9 cellular contexts compared by ENCODE assay signal in genomic region chr19:45137179-45137761, GRCh38. TPM values are rescaled to one million over a fixed set of nuclear protein-coding genes. Genes with fewer than 3 reads are reported as not detected.
DNase-seq lines count a peak whose midpoint lies in the region; ATAC-seq and TF ChIP-seq lines count a peak whose summit lies in the region.
"Had no signal": no experiment of that assay in that cellular context is flagged by ENCODE, and none has a peak within 500 bp of the region (broad histone marks: within the 10 kb centered on the region; RNA-seq: fewer than 3 reads in every experiment).

No MANE protein-coding gene starts in this region.

- H3K4me3 ChIP-seq in WERI-Rb-1 (ENCODE audit: low read depth, low read length) = no peak overlapping the region
- H3K4me3 ChIP-seq: left lung had no signal

- ATAC-seq in HG03039 (IDR thresholded peaks at IDR 0.05; ENCODE audit: unreplicated experiment) = peak; percentile 48
- ATAC-seq: left lung had no signal

- TF ChIP-seq CTCF in WERI-Rb-1 (IDR thresholded peaks at IDR 0.05; ENCODE audit: low read depth, low read length) = no peak

- H3K27me3 ChIP-seq in WERI-Rb-1 (ENCODE audit: insufficient read depth, low read depth, severe bottlenecking) = no peaks in the 10 kb centered on the region
- H3K27me3 ChIP-seq: left lung had no signal

- H3K36me3 ChIP-seq in WERI-Rb-1 = peaks cover 12% of the 10 kb centered on the region

- no peaks in the 10 kb centered on the region for H3K9me3 ChIP-seq in WERI-Rb-1 (ENCODE audit: severe bottlenecking)
- H3K9me3 ChIP-seq: left lung had no signal

- H3K27ac ChIP-seq in WERI-Rb-1 = peak overlapping the region; percentile 52; the same call in 1 of the 2 replicates
- H3K27ac ChIP-seq: left lung had no signal

- peak; percentile 54 for TF ChIP-seq POLR2A in GM18951 (IDR thresholded peaks at IDR 0.05; ENCODE audit: extremely low read depth, insufficient read depth, insufficient read length)

- in situ Hi-C loops in GM18951 (cut with MboI; ENCODE audit: low sequenced_read_pairs, unreplicated experiment) = no loop called here

- DNase-seq in WERI-Rb-1 (no peak), putamen (ENCODE audit: low spot score) (peak; percentile 39), NOMO-1 treated with DMSO at 0.1 percent for 48 hours (lab: John Stamatoyannopoulos, UW; ENCODE audit: unreplicated experiment) (no peak), NCI-H345 (lab: John Stamatoyannopoulos, UW) (no peak), cerebellum (ENCODE audit: low spot score) (no peak), islet precursor cell (no peak)
- DNase-seq: left lung had no signal

RNA-seq across cellular contexts. Expression of gene NKPD1, which starts 23.5 kb away (rescaled TPM):
- 0.54 TPM for total RNA-seq in cerebellum
- total RNA-seq: left lung had no signal

RNA-seq across cellular contexts. Expression of gene TRAPPC6A, which starts 40.8 kb away (rescaled TPM):
- 7.0 TPM for total RNA-seq in cerebellum

RNA-seq across cellular contexts. Expression of gene BLOC1S3, which starts 41.3 kb away (rescaled TPM):
- 2.5 TPM for total RNA-seq in cerebellum

RNA-seq across cellular contexts. Expression of gene PPP1R37, which starts 44.3 kb away (rescaled TPM):
- 19.5 TPM for total RNA-seq in cerebellum

RNA-seq across cellular contexts. Expression of gene GEMIN7, which starts 58.2 kb away (rescaled TPM):
- total RNA-seq in cerebellum = 9.1 TPM
